In the genomic region with DNA sequence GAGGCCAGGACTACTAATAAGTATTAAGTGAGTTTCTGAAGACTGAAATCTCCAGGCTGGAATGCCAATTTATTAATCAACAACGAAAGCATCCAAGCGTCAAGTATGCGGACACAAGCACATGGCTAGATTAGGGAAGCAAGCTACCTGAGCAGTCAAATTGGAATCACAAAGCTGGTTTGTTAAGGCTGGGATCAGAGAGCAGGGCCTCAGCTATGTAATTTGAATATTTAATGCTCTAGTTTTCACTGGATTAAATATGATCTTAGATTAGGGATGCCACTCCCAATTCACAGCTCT, we compare ENCODE assay signal across 1 cellular context.
TF ChIP-seq lines count a peak whose summit lies in the region.

No MANE protein-coding gene starts in this region.

TF ChIP-seq in H1, 55 proteins besides CTCF, POLR2A, EP300 and RAD21:
- TF ChIP-seq CTBP2 (IDR thresholded peaks at IDR 0.05; ENCODE audit: borderline replicate concordance, insufficient read depth, insufficient read length, low read length) = no peak
- no peak for TF ChIP-seq SAP30 (IDR thresholded peaks at IDR 0.05; ENCODE audit: insufficient read depth, insufficient replicate concordance, low read length)
- no peak for TF ChIP-seq KDM4A (IDR thresholded peaks at IDR 0.05; ENCODE audit: low read depth, low read length, severe bottlenecking)
- no peak for TF ChIP-seq CEBPB (IDR thresholded peaks at IDR 0.05; ENCODE audit: low read depth, low read length)
- TF ChIP-seq, protein P1, sequence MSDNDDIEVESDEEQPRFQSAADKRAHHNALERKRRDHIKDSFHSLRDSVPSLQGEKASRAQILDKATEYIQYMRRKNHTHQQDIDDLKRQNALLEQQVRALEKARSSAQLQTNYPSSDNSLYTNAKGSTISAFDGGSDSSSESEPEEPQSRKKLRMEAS (IDR thresholded peaks at IDR 0.05) = peak; percentile 77
- TF ChIP-seq POU5F1 (IDR thresholded peaks at IDR 0.05; ENCODE audit: low read depth, low read length) = no peak
- TF ChIP-seq BCL11A (IDR thresholded peaks at IDR 0.05; ENCODE audit: low read depth in 2 of 2, low read length in 2 of 2) = no peak
- TF ChIP-seq RBBP5 (IDR thresholded peaks at IDR 0.05; ENCODE audit: borderline replicate concordance, low read depth, low read length) = no peak
- no peak for TF ChIP-seq RNF2 (IDR thresholded peaks at IDR 0.05; ENCODE audit: borderline replicate concordance, low read depth, low read length, missing control alignments, poor library complexity, severe bottlenecking)
- TF ChIP-seq CHD2 (IDR thresholded peaks at IDR 0.05; ENCODE audit: low read length) = no peak
- TF ChIP-seq MAFK (IDR thresholded peaks at IDR 0.05; ENCODE audit: low read depth, low read length) = no peak
- no peak for TF ChIP-seq NANOG (IDR thresholded peaks at IDR 0.05; ENCODE audit: insufficient read depth, low read depth, low read length, poor library complexity, severe bottlenecking)
- TF ChIP-seq, protein P2, sequence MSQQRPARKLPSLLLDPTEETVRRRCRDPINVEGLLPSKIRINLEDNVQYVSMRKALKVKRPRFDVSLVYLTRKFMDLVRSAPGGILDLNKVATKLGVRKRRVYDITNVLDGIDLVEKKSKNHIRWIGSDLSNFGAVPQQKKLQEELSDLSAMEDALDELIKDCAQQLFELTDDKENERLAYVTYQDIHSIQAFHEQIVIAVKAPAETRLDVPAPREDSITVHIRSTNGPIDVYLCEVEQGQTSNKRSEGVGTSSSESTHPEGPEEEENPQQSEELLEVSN (IDR thresholded peaks at IDR 0.05) = peak; percentile 75
- no peak for TF ChIP-seq HDAC6 (IDR thresholded peaks at IDR 0.05; ENCODE audit: low read depth, low read length)
- TF ChIP-seq CBX8 (IDR thresholded peaks at IDR 0.05; ENCODE audit: borderline replicate concordance, low read depth, low read length) = no peak
- TF ChIP-seq, protein P3, sequence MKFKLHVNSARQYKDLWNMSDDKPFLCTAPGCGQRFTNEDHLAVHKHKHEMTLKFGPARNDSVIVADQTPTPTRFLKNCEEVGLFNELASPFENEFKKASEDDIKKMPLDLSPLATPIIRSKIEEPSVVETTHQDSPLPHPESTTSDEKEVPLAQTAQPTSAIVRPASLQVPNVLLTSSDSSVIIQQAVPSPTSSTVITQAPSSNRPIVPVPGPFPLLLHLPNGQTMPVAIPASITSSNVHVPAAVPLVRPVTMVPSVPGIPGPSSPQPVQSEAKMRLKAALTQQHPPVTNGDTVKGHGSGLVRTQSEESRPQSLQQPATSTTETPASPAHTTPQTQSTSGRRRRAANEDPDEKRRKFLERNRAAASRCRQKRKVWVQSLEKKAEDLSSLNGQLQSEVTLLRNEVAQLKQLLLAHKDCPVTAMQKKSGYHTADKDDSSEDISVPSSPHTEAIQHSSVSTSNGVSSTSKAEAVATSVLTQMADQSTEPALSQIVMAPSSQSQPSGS (IDR thresholded peaks at IDR 0.05; ENCODE audit: low read length) = no peak
